In the genomic region with DNA sequence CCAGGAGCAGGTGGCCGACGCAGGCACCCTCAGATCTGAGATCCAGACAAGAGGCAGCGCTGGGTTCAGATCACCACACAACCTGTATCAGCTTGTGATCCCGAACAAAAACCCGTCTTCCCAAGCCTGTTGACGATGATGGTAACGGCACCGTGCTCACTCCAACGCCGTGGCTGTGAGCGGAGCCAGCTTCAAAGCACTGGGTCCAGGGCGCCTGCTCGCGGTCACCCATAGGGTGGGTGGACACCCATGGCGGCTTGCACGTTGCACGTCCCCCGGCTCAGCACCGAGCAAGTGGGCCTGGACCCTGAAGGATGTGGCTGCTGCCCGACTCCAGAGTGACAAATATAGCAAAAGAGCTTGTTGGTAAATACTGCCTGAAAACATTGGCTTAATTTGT, we compare ENCODE assay signal across 15 cellular contexts.
"Had no signal": no experiment of that assay in that cellular context is flagged by ENCODE, and none has a peak within 500 bp of the region (broad histone marks: within the 10 kb centered on the region; RNA-seq: fewer than 3 reads in every experiment).

No MANE protein-coding gene starts in this region.

- H3K4me3 ChIP-seq: adrenal gland, body of pancreas, esophagus squamous epithelium, prostate gland had no signal

- H3K36me3 Mint-ChIP-seq: naive B cell had no signal

- H3K27me3 Mint-ChIP-seq: activated naive CD4-positive, alpha-beta T cell treated with anti-CD3 and anti-CD28 coated beads, Interleukin-2, amount 10 ng/mL, durations not matched to agents 7 days and 5 days; naive B cell had no signal

- H3K9me3 Mint-ChIP-seq: activated naive CD4-positive, alpha-beta T cell treated with anti-CD3 and anti-CD28 coated beads, Interleukin-2, amount 10 ng/mL, durations not matched to agents 7 days and 5 days; activated T-helper 2 cell treated with anti-CD3 and anti-CD28 coated beads, Interferon-gamma antibody, Interleukin-2, Interleukin-4, amounts not matched to agents 10 μg/mL and 5 μg/mL and 100 μg/mL, durations not matched to agents 14 hours and 24 hours and 36 hours; naive B cell had no signal

- H3K36me3 ChIP-seq: adrenal gland, prostate gland had no signal

- H3K4me1 ChIP-seq: foreskin keratinocyte had no signal

- H3K27ac Mint-ChIP-seq: activated naive CD4-positive, alpha-beta T cell treated with anti-CD3 and anti-CD28 coated beads, Interleukin-2, amount 10 ng/mL, durations not matched to agents 7 days and 5 days; activated T-helper 2 cell treated with anti-CD3 and anti-CD28 coated beads, Interferon-gamma antibody, Interleukin-2, Interleukin-4, amounts not matched to agents 10 μg/mL and 5 μg/mL and 100 μg/mL, durations not matched to agents 14 hours and 24 hours and 36 hours had no signal

- DNase-seq: activated CD4-positive, CD25-positive, alpha-beta regulatory T cell; activated naive CD4-positive, alpha-beta T cell treated with anti-CD3 and anti-CD28 coated beads, Interleukin-2, amount 10 ng/mL, durations not matched to agents 7 days and 5 days; adrenal gland; body of pancreas; esophagus squamous epithelium; foreskin keratinocyte; midbrain; naive B cell; stimulated activated CD4-positive, alpha-beta T cell treated with anti-CD3 and anti-CD28 coated beads, Interleukin-4, amount 100 ng/mL, for 1 hour; stimulated activated CD8-positive, alpha-beta memory T cell treated with anti-CD3 and anti-CD28 coated beads, Interleukin-4, amount 100 ng/mL, for 48 hours; stimulated activated naive CD8-positive, alpha-beta T cell treated with anti-CD3 and anti-CD28 coated beads, Interleukin-15, Interleukin-2, amounts not matched to agents 100 U/mL and 50 U/mL, for 24 hours; T-helper 2 cell had no signal

- H3K27ac ChIP-seq: body of pancreas, esophagus squamous epithelium, foreskin keratinocyte, prostate gland had no signal

- H3K4me3 Mint-ChIP-seq: activated naive CD4-positive, alpha-beta T cell treated with anti-CD3 and anti-CD28 coated beads, Interleukin-2, amount 10 ng/mL, durations not matched to agents 7 days and 5 days had no signal

- H3K27me3 ChIP-seq: adrenal gland, body of pancreas, esophagus squamous epithelium, foreskin keratinocyte had no signal

- ATAC-seq: body of pancreas; foreskin keratinocyte; sciatic nerve; stimulated activated naive CD8-positive, alpha-beta T cell treated with anti-CD3 and anti-CD28 coated beads, Interleukin-15, Interleukin-2, amounts not matched to agents 100 U/mL and 50 U/mL, for 24 hours had no signal

- H3K9me3 ChIP-seq: adrenal gland, body of pancreas, esophagus squamous epithelium, prostate gland had no signal
